Comparison of ENCODE assay signal across 1 cellular context in genomic region chr18:79797518-79798345, GRCh38.
TF ChIP-seq lines count a peak whose summit lies in the region.

Gene KCNG2 (plus strand): TSS chr18:79797938. CDS start chr18:79863668, 65,730 bp downstream.

TF ChIP-seq in GM23338, 12 proteins besides CTCF, POLR2A, EP300 and RAD21 (continued from another document):
- TF ChIP-seq ZNF462 (CRISPR knock-in tag; IDR thresholded peaks at IDR 0.05), result no peak
